ENCODE assay signal across 36 cellular contexts in genomic region chr1:175080030-175080429, GRCh38. TPM values are rescaled to one million over a fixed set of nuclear protein-coding genes. Genes with fewer than 3 reads are reported as not detected.
"Had no signal": no experiment of that assay in that cellular context is flagged by ENCODE, and none has a peak within 500 bp of the region (broad histone marks: within the 10 kb centered on the region; RNA-seq: fewer than 3 reads in every experiment).

No MANE protein-coding gene starts in this region.

- H3K36me3 ChIP-seq: adrenal gland, brain microvascular endothelial cell, breast epithelium had no signal

- H3K4me1 ChIP-seq: adrenal gland, body of pancreas, breast epithelium had no signal

- H3K27ac ChIP-seq: adrenal gland, body of pancreas, brain microvascular endothelial cell, breast epithelium, VCaP had no signal

- H3K9me3 ChIP-seq: adrenal gland, body of pancreas, breast epithelium had no signal

- ATAC-seq: activated CD8-positive, alpha-beta T cell treated with anti-CD3 and anti-CD28 coated beads for 36 hours; activated naive CD4-positive, alpha-beta T cell treated with anti-CD3 and anti-CD28 coated beads, Interleukin-2, amount 50 U/mL, for 72 hours; activated T-cell treated with anti-CD3 and anti-CD28 coated beads, Interleukin-2, amount 50 U/mL, for 4 hours; activated T-cell treated with anti-CD3 and anti-CD28 coated beads, Interleukin-2, amount 50 U/mL, for 72 hours; activated T-helper 17 cell treated with anti-CD3 and anti-CD28 coated beads, Interleukin-2, amount 50 U/mL, for 72 hours; body of pancreas; T-cell; T-helper 17 cell had no signal

- DNase-seq: activated B cell treated with CpG ODN at 0.5 μM for 24 hours; activated CD4-positive, alpha-beta memory T cell treated with anti-CD3 and anti-CD28 coated beads for 36 hours; activated CD4-positive, alpha-beta T cell treated with anti-CD3 and anti-CD28 coated beads for 4 hours; activated CD4-positive, alpha-beta T cell treated with anti-CD3 and anti-CD28 coated beads, Interleukin-2, amount 10 ng/mL, durations not matched to agents 24 days and 14 days; activated CD4-positive, alpha-beta T cell treated with anti-CD3 and anti-CD28 coated beads, Interleukin-2, amount 50 U/mL, for 1 hour; activated CD4-positive, alpha-beta T cell treated with anti-CD3 and anti-CD28 coated beads, Interleukin-2, amount 50 U/mL, for 4 hours; activated CD4-positive, CD25-positive, alpha-beta regulatory T cell treated with anti-CD3 and anti-CD28 coated beads, Interleukin-2, amount 50 U/mL, for 72 hours; activated CD8-positive, alpha-beta memory T cell treated with anti-CD3 and anti-CD28 coated beads, Interleukin-2, amount 50 U/mL, for 4 hours; activated CD8-positive, alpha-beta T cell treated with anti-CD3 and anti-CD28 coated beads for 36 hours; activated effector memory CD4-positive, alpha-beta T cell treated with anti-CD3 and anti-CD28 coated beads, Interleukin-2, amount 50 U/mL, for 16 hours; activated gamma-delta T cell treated with Interleukin-2 at 50 U/mL for 16 hours; activated naive CD4-positive, alpha-beta T cell; activated naive CD4-positive, alpha-beta T cell treated with anti-CD3 and anti-CD28 coated beads for 36 hours; activated naive CD4-positive, alpha-beta T cell treated with anti-CD3 and anti-CD28 coated beads, Interleukin-2, amount 50 U/mL, for 16 hours; activated naive CD8-positive, alpha-beta T cell treated with anti-CD3 and anti-CD28 coated beads for 36 hours; activated T-cell treated with anti-CD3 and anti-CD28 coated beads for 4 hours; activated T-cell treated with anti-CD3 and anti-CD28 coated beads, Interleukin-2, amount 50 U/mL, for 1 hour; activated T-cell treated with anti-CD3 and anti-CD28 coated beads, Interleukin-2, amount 50 U/mL, for 4 hours; activated T-cell treated with anti-CD3 and anti-CD28 coated beads, Interleukin-2, amount 50 U/mL, for 72 hours; adrenal gland; amniotic stem cell; aorta; body of pancreas; brain microvascular endothelial cell; central memory CD4-positive, alpha-beta T cell; cerebellar nuclear complex; T-cell; T-helper 17 cell; T-helper 9 cell had no signal

- H3K4me3 ChIP-seq: adrenal gland, body of pancreas, breast epithelium had no signal

- H3K27me3 ChIP-seq: adrenal gland, body of pancreas, brain microvascular endothelial cell, breast epithelium had no signal

RNA-seq across cellular contexts. Expression of gene TNN, which starts 12.4 kb away (rescaled TPM):
- total RNA-seq: activated B cell treated with CpG ODN at 0.5 μM for 24 hours; activated CD4-positive, alpha-beta T cell treated with anti-CD3 and anti-CD28 coated beads, Interleukin-2, amount 10 ng/mL, durations not matched to agents 24 days and 14 days; activated naive CD4-positive, alpha-beta T cell treated with anti-CD3 and anti-CD28 coated beads for 36 hours; activated naive CD4-positive, alpha-beta T cell treated with anti-CD3 and anti-CD28 coated beads, Interleukin-2, amount 50 U/mL, for 72 hours; activated T-cell treated with anti-CD3 and anti-CD28 coated beads, Interleukin-2, amount 50 U/mL, for 4 hours; activated T-cell treated with anti-CD3 and anti-CD28 coated beads, Interleukin-2, amount 50 U/mL, for 72 hours; activated T-helper 1 cell treated with anti-CD3 and anti-CD28 coated beads, Interleukin-12 subunit alpha, Interleukin-12 subunit beta, Interleukin-2, Interleukin-4 antibody, amounts not matched to agents 30 ng/mL and 10 ng/mL and 1 ng/mL, durations not matched to agents 14 hours and 24 hours and 36 hours; activated T-helper 17 cell treated with anti-CD3 and anti-CD28 coated beads, Interleukin-2, amount 50 U/mL, for 72 hours; cardiac septum; T-cell; T-helper 1 cell treated with Interleukin-12 subunit alpha and Interleukin-12 subunit beta and Interleukin-4 antibody, amounts not matched to agents 30 ng/mL and 1 ng/mL, for 36 hours; T-helper 17 cell had no signal
